24 cellular contexts compared by ENCODE assay signal in the genomic region with DNA sequence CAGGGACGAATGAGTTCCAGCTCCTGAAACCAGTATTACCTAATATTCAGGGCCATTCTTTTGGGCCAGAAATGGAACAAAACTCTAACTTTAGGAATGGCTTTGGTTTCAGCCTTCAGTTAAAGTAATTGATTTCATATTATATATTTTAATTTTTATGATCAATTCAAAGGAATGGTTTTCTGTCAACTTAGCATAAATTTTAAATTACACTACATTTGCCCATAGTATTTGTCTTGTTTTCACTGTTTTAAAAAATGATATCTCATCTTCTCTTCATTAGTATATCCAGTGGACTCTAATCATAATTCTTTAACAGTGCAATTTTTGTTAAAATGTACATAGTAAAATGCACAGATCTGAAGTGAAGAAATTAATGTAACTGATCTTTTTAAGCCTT. TPM values are rescaled to one million over a fixed set of nuclear protein-coding genes. Genes with fewer than 3 reads are reported as not detected.
"Had no signal": no experiment of that assay in that cellular context is flagged by ENCODE, and none has a peak within 500 bp of the region (broad histone marks: within the 10 kb centered on the region; RNA-seq: fewer than 3 reads in every experiment).

No MANE protein-coding gene starts in this region.

- H3K4me3 ChIP-seq: SJSA1, SK-N-MC had no signal

- H3K4me1 Mint-ChIP-seq: IgD-negative memory B cell had no signal

- FAIRE-seq: RCC 7860 had no signal

- DNase-seq: KBM-7, NCI-H1092, NCI-H1105 treated with DMSO at 0.1 percent for 48 hours, NCI-H1417 treated with DMSO at 0.1 percent for 48 hours, NCI-H146, NCI-H1694 treated with DMSO at 0.1 percent for 48 hours, NCI-H1930, NCI-H2081 treated with DMSO at 0.1 percent for 48 hours, NCI-H2171, NCI-H226, NCI-H446, NCI-H510A, NCI-H524 treated with DMSO at 0.1 percent for 48 hours, NCI-H69, NCI-H774, Right ventricle myocardium superior, RPMI8226, SIG-M5 had no signal

- H3K4me3 Mint-ChIP-seq: IgD-negative memory B cell had no signal

- H3K27ac ChIP-seq: SJSA1, SK-N-MC had no signal

- H3K27ac Mint-ChIP-seq: IgD-negative memory B cell had no signal

- H3K27me3 ChIP-seq: SJSA1 had no signal

- H3K4me1 ChIP-seq: SJSA1 had no signal

- H3K36me3 Mint-ChIP-seq: IgD-negative memory B cell had no signal

RNA-seq across cellular contexts. Expression of gene PCDHB16, which starts 1.9 kb away (rescaled TPM):
- polyA plus RNA-seq: IgD-negative memory B cell had no signal

RNA-seq across cellular contexts. Expression of gene PCDHB8, which starts 2.7 kb away (rescaled TPM):
- total RNA-seq: HT-29, MCF 10A had no signal
- polyA plus RNA-seq: IgD-negative memory B cell had no signal

RNA-seq across cellular contexts. Expression of gene PCDHB7, which starts 7.9 kb away (rescaled TPM):
- polyA plus RNA-seq: IgD-negative memory B cell had no signal

RNA-seq across cellular contexts. Expression of gene PCDHB10, which starts 11.8 kb away (rescaled TPM):
- total RNA-seq: HT-29 had no signal
- polyA plus RNA-seq: IgD-negative memory B cell had no signal
